ENCODE assay signal across 8 cellular contexts in genomic region chr5:134438641-134439621, GRCh38. TPM values are rescaled to one million over a fixed set of nuclear protein-coding genes. Genes with fewer than 3 reads are reported as not detected.
DNase-seq lines count a peak whose midpoint lies in the region; ATAC-seq and TF ChIP-seq lines count a peak whose summit lies in the region.

No MANE protein-coding gene starts in this region.

- H3K4me3 ChIP-seq in AG04449 (ENCODE audit: low read depth, low read length) (no peak overlapping the region), lower lobe of right lung (no peak overlapping the region), uterus (no peak overlapping the region)

- H3K36me3 ChIP-seq in lower lobe of right lung (no peaks in the 10 kb centered on the region), uterus (no peaks in the 10 kb centered on the region)

- ATAC-seq in lower lobe of right lung (peak; percentile 80 to 83), HG03571 (IDR thresholded peaks at IDR 0.05; ENCODE audit: unreplicated experiment) (no peak), HG02852 (IDR thresholded peaks at IDR 0.05; ENCODE audit: unreplicated experiment) (no peak), HG03460 (IDR thresholded peaks at IDR 0.05; ENCODE audit: unreplicated experiment) (no peak)

- intact Hi-C loops in lower lobe of right lung (cut with DNase I), result no loop called here
- intact Hi-C loops in uterus (cut with DNase I; ENCODE audit: low total_unique reads), result no loop called here

- peak; percentile 94 for DNase-seq in AG04449 (ENCODE audit: low read depth, low spot score)
- DNase-seq in NCI-H128 (lab: John Stamatoyannopoulos, UW; ENCODE audit: unreplicated experiment), result peak; percentile 57
- peak; percentile 88 for DNase-seq in lower lobe of right lung
- DNase-seq in uterus, result peak; percentile 89 to 94

- no peaks in the 10 kb centered on the region for H3K27me3 ChIP-seq in lower lobe of right lung (ENCODE audit: low read depth)
- no peaks in the 10 kb centered on the region for H3K27me3 ChIP-seq in uterus

- no peak for TF ChIP-seq CTCF in AG04449 (IDR thresholded peaks at IDR 0.05; ENCODE audit: insufficient read depth, low read length, missing control alignments)
- no peak for TF ChIP-seq CTCF in lower lobe of right lung (IDR thresholded peaks at IDR 0.05)
- TF ChIP-seq CTCF in uterus (IDR thresholded peaks at IDR 0.05), result peak in 1 of 4 experiments; percentile 17

- H3K4me1 ChIP-seq in lower lobe of right lung, result peaks cover 38% of the 10 kb centered on the region
- H3K4me1 ChIP-seq in uterus, result peaks cover 5 to 9% of the 10 kb centered on the region in 2 donors

- no peak for TF ChIP-seq POLR2A in uterus (IDR thresholded peaks at IDR 0.05)

- no peaks in the 10 kb centered on the region for H3K9me3 ChIP-seq in lower lobe of right lung
- H3K9me3 ChIP-seq in uterus, result no peaks in the 10 kb centered on the region

- POLR2A ChIA-PET in AG04449 (lab: Yijun Ruan, JAX), result interaction anchor here (0.6 to 1.0 kb wide), 6 partner anchors 13 to 115 kb away, joined by 3 to 4 read pairs (median 3); partner anchors contain the start of gene CDKN2AIPNL

- CTCF ChIA-PET in AG04449 (lab: Yijun Ruan, JAX), result interaction anchor here (1.0 kb wide), 1 partner anchor 148 kb away, joined by 3 read pairs; no protein-coding TSS in a partner anchor

- H3K27ac ChIP-seq in cingulate gyrus (ENCODE audit: low read depth, low read length) (peak overlapping the region; percentile 40), lower lobe of right lung (peak overlapping the region; percentile 84), uterus (peak overlapping the region; percentile 60 to 79)

RNA-seq across cellular contexts. Expression of gene CDKN2AIPNL, which starts 27.2 kb away (rescaled TPM):
- total RNA-seq in lower lobe of right lung (14.5 TPM), uterus (10 to 100 TPM in 3 of 4 donors, not detected in 1; 20.9 to 26.1 (median 24.5) TPM)

Comparison
In these comparisons a context has a peak if more than half of its experiments do, and no peak if none do; other contexts are left out.
1. ATAC-seq: peak in lower lobe of right lung (2 of 2); none in HG03571 (single experiment), HG02852 (single experiment) and HG03460 (single experiment).
2. Peak in every context shown above with its lines, with median percentiles within 50 percentile points of each other: DNase-seq and H3K27ac ChIP-seq.